8 cellular contexts compared by ENCODE assay signal in genomic region chr9:136843801-136844740, GRCh38. TPM values are rescaled to one million over a fixed set of nuclear protein-coding genes. Genes with fewer than 3 reads are reported as not detected.
A peak's percentile ranks its signal among the peaks of the same experiment; 100 is the strongest.
DNase-seq lines count a peak whose midpoint lies in the region; ATAC-seq, FAIRE-seq and TF ChIP-seq lines count a peak whose summit lies in the region.
"Not testable (repeated sequence)": the region's sequence is repeated elsewhere in the genome, so short reads cannot be mapped to it uniquely, and the experiment has no call there.

No MANE protein-coding gene starts in this region.

- not testable (repeated sequence) for H2AFZ ChIP-seq in parathyroid adenoma

- H3K4me1 Mint-ChIP-seq in T-cell: peaks cover 7 to 29% (median 23%) of the 10 kb centered on the region in 3 donors
- H3K4me1 Mint-ChIP-seq in stimulated activated effector memory CD8-positive, alpha-beta T cell treated with anti-CD3 and anti-CD28 coated beads, Interleukin-12 subunit alpha, Interleukin-12 subunit beta, amount 100 ng/mL, for 72 hours: peaks cover 27% of the 10 kb centered on the region

- H3K79me2 ChIP-seq in parathyroid adenoma: not testable (repeated sequence)

- H3K4me3 ChIP-seq in bronchial epithelial cell (ENCODE audit: low read depth, low read length); parathyroid adenoma (ENCODE audit: low read depth, low read length): not testable (repeated sequence)
- peak overlapping the region; percentile 74 for H3K4me3 ChIP-seq in left ventricle myocardium inferior

- not testable (repeated sequence) for H3K36me3 Mint-ChIP-seq in T-cell
- peaks cover 44% of the 10 kb centered on the region for H3K36me3 Mint-ChIP-seq in stimulated activated effector memory CD8-positive, alpha-beta T cell treated with anti-CD3 and anti-CD28 coated beads, Interleukin-12 subunit alpha, Interleukin-12 subunit beta, amount 100 ng/mL, for 72 hours

- not testable (repeated sequence) for H3K27me3 ChIP-seq in bronchial epithelial cell (ENCODE audit: control insufficient read depth, insufficient read depth, low read length); parathyroid adenoma (ENCODE audit: control insufficient read depth, insufficient read depth, low read length)
- peaks cover 41% of the 10 kb centered on the region for H3K27me3 ChIP-seq in left ventricle myocardium inferior (ENCODE audit: low read depth)

- POLR2A ChIA-PET in T-cell (lab: Charles Lee): not testable (repeated sequence)

- DNase-seq in HT-29 (ENCODE audit: low spot score): peak; percentile 52
- peak in 26 of 34 experiments; percentile 29 to 66 (median 55) for DNase-seq in T-cell
- peak; percentile 55 for DNase-seq in activated T-cell treated with anti-CD3 and anti-CD28 coated beads for 48 hours (ENCODE audit: low read depth)
- not testable (repeated sequence) for DNase-seq in bronchial epithelial cell (ENCODE audit: low read depth); left ventricle myocardium inferior
- peak; percentile 70 to 89 for DNase-seq in stimulated activated effector memory CD8-positive, alpha-beta T cell treated with anti-CD3 and anti-CD28 coated beads, Interleukin-12 subunit alpha, Interleukin-12 subunit beta, amount 100 ng/mL, for 72 hours (ENCODE audit: low spot score in 2 of 2)

- H3K4me1 ChIP-seq in left ventricle myocardium inferior: peaks cover 69% of the 10 kb centered on the region
- H3K4me1 ChIP-seq in parathyroid adenoma: not testable (repeated sequence)

- intact Hi-C loops in left ventricle myocardium inferior (cut with micrococcal nuclease): not testable (repeated sequence)

- FAIRE-seq in bronchial epithelial cell (lab: Jason Lieb, UNC): not testable (repeated sequence)

- H3K9me3 ChIP-seq in left ventricle myocardium inferior (replicated peaks); parathyroid adenoma (ENCODE audit: control insufficient read depth, low read length): not testable (repeated sequence)

- H3K27ac Mint-ChIP-seq in T-cell: not testable (repeated sequence)
- peak overlapping the region; percentile 58 for H3K27ac Mint-ChIP-seq in stimulated activated effector memory CD8-positive, alpha-beta T cell treated with anti-CD3 and anti-CD28 coated beads, Interleukin-12 subunit alpha, Interleukin-12 subunit beta, amount 100 ng/mL, for 72 hours

- H3K9me3 Mint-ChIP-seq in T-cell; stimulated activated effector memory CD8-positive, alpha-beta T cell treated with anti-CD3 and anti-CD28 coated beads, Interleukin-12 subunit alpha, Interleukin-12 subunit beta, amount 100 ng/mL, for 72 hours: not testable (repeated sequence)

- TF ChIP-seq CTCF in C4-2B (conservative IDR thresholded peaks at IDR 0.05) (peak; percentile 75), bronchial epithelial cell (IDR thresholded peaks at IDR 0.05; ENCODE audit: insufficient read depth, low read length, severe bottlenecking) (peak; percentile 40), left ventricle myocardium inferior (IDR thresholded peaks at IDR 0.05; ENCODE audit: borderline replicate concordance) (peak; percentile 82), parathyroid adenoma (IDR thresholded peaks at IDR 0.05) (peak; percentile 33)

- H3K36me3 ChIP-seq in bronchial epithelial cell (ENCODE audit: control insufficient read depth, insufficient read depth, low read length); parathyroid adenoma (ENCODE audit: control insufficient read depth, insufficient read depth, low read length): not testable (repeated sequence)
- H3K36me3 ChIP-seq in left ventricle myocardium inferior: peaks cover 15% of the 10 kb centered on the region

- peak overlapping the region; percentile 38 for H3K4me2 ChIP-seq in parathyroid adenoma (ENCODE audit: low read length)

- peak overlapping the region; percentile 57 to 64 (median 58) for H3K4me3 Mint-ChIP-seq in T-cell
- peak overlapping the region; percentile 79 for H3K4me3 Mint-ChIP-seq in stimulated activated effector memory CD8-positive, alpha-beta T cell treated with anti-CD3 and anti-CD28 coated beads, Interleukin-12 subunit alpha, Interleukin-12 subunit beta, amount 100 ng/mL, for 72 hours

- H3K27me3 Mint-ChIP-seq in T-cell: peaks cover 6 to 24% of the 10 kb centered on the region in 2 donors

- CTCF ChIA-PET in T-cell (lab: Charles Lee): interaction anchor here (0.7 to 2.1 kb wide), 4 partner anchors 36 to 191 kb away, joined by 3 to 8 read pairs (median 6); partner anchors contain the start of gene RABL6 (in 1 of the 2)

- not testable (repeated sequence) for H3K9ac ChIP-seq in parathyroid adenoma

- peak in 1 of 4 experiments; percentile 32 for ATAC-seq in T-cell (replicated peaks in 1 of 4)
- ATAC-seq in stimulated activated effector memory CD8-positive, alpha-beta T cell treated with anti-CD3 and anti-CD28 coated beads, Interleukin-12 subunit alpha, Interleukin-12 subunit beta, amount 100 ng/mL, for 72 hours: peak; percentile 1

- not testable (repeated sequence) for H3K27ac ChIP-seq in C4-2B, parathyroid adenoma
- H3K27ac ChIP-seq in left ventricle myocardium inferior (replicated peaks): peak overlapping the region; percentile 78

RNA-seq across cellular contexts. Expression of gene AJM1, which starts 1.8 kb away (rescaled TPM):
- 9.0 and 9.4 TPM in 2 replicates for total RNA-seq in HT-29 (2014; rRNA removed; shearing (Covaris generic))
- total RNA-seq in T-cell (1 to 10 TPM; 2.1 to 7.5 (median 5.1) TPM), bronchial epithelial cell (1.1 and 1.8 TPM in 2 replicates), left ventricle myocardium inferior (7.7 TPM)

RNA-seq across cellular contexts. Expression of gene PHPT1, which starts 5.1 kb away (rescaled TPM):
- 230 and 232 TPM in 2 replicates for total RNA-seq in HT-29 (2014; rRNA removed; shearing (Covaris generic))
- total RNA-seq in T-cell (10 to 100 TPM; 23.3 to 56.8 (median 43.5) TPM), bronchial epithelial cell (57.9 and 124 TPM in 2 replicates), left ventricle myocardium inferior (349 TPM)

RNA-seq across cellular contexts. Expression of gene MAMDC4, which starts 8.1 kb away (rescaled TPM):
- 14.9 and 29.8 TPM in 2 replicates for total RNA-seq in HT-29 (2014; rRNA removed; shearing (Covaris generic))
- total RNA-seq in T-cell: 10 to 100 TPM in 1 of 5 donors, 1 to 10 TPM in 4; 3.0 to 10.7 (median 7.1) TPM
- total RNA-seq in bronchial epithelial cell: 1.1 and 1.5 TPM in 2 replicates
- total RNA-seq in left ventricle myocardium inferior: 13.4 TPM

RNA-seq across cellular contexts. Expression of gene EDF1, which starts 22.0 kb away (rescaled TPM):
- total RNA-seq in HT-29 (2014; rRNA removed; shearing (Covaris generic)): 428 and 484 TPM in 2 replicates
- total RNA-seq in T-cell (100 to 1,000 TPM; 236 to 314 (median 297) TPM), bronchial epithelial cell (486 and 497 TPM in 2 replicates), left ventricle myocardium inferior (318 TPM)

RNA-seq across cellular contexts. Expression of gene RABL6, which starts 36.3 kb away (rescaled TPM):
- total RNA-seq in HT-29 (2014; rRNA removed; shearing (Covaris generic)): 242 and 247 TPM in 2 replicates
- total RNA-seq in T-cell (10 to 100 TPM; 60.5 to 86.7 (median 82.8) TPM), bronchial epithelial cell (79.5 and 88.5 TPM in 2 replicates), left ventricle myocardium inferior (64.1 TPM)
